Comparison of ENCODE assay signal across 17 cellular contexts in the genomic region with DNA sequence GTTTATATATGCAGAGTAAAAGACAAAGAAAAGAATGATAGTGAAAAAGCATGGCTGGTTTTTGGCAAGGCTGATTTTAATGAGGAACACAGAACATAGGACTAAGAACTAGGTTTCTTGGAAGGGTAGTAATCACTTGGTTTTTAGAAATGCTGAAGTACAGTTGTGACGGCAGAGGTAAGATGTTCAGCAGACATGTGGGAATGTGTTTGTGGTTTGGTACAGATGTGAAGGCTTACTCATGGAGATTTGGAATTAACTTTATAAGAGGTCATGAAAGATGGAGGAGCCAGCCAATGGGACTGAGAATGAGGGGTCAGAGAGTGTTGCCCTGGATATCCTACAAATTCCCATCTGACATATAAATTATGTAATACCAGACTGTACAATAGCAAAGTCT.
A peak's percentile ranks its signal among the peaks of the same experiment; 100 is the strongest.
DNase-seq lines count a peak whose midpoint lies in the region; ATAC-seq and TF ChIP-seq lines count a peak whose summit lies in the region.
"Had no signal": no experiment of that assay in that cellular context is flagged by ENCODE, and none has a peak within 500 bp of the region (broad histone marks: within the 10 kb centered on the region; RNA-seq: fewer than 3 reads in every experiment).

No MANE protein-coding gene starts in this region.

- no peak overlapping the region for H3K27ac ChIP-seq in GM23248
- H3K27ac ChIP-seq in foreskin keratinocyte, result no peak overlapping the region
- no peak overlapping the region for H3K27ac ChIP-seq in left ventricle myocardium inferior (replicated peaks)

- in situ Hi-C loops in GM23248 (cut with MboI), result loop anchor here (25.0 kb wide), 1 partner anchor 412 kb away; no protein-coding TSS in a partner anchor

- no peak overlapping the region for H3K9ac ChIP-seq in GM23248

- no peaks in the 10 kb centered on the region for H3K9me2 ChIP-seq in GM23248 (ENCODE audit: insufficient read depth)

- H2AFZ ChIP-seq in GM23248, result no peak overlapping the region

- TF ChIP-seq CTCF in foreskin keratinocyte (conservative IDR thresholded peaks at IDR 0.05), result no peak
- no peak for TF ChIP-seq CTCF in left ventricle myocardium inferior (IDR thresholded peaks at IDR 0.05; ENCODE audit: borderline replicate concordance)

- intact Hi-C loops in left ventricle myocardium inferior (cut with micrococcal nuclease), result no loop called here

- peaks cover 2% of the 10 kb centered on the region for H3K27me3 ChIP-seq in GM23248 (replicated peaks; ENCODE audit: insufficient read depth)
- peaks cover 7% of the 10 kb centered on the region for H3K27me3 ChIP-seq in foreskin keratinocyte
- no peaks in the 10 kb centered on the region for H3K27me3 ChIP-seq in left ventricle myocardium inferior (ENCODE audit: low read depth)

- H3K4me3 ChIP-seq in GM23248 (no peak overlapping the region), left ventricle myocardium inferior (no peak overlapping the region)
- H3K4me3 ChIP-seq: K562 had no signal

- H3F3A ChIP-seq in GM23248 (ENCODE audit: insufficient read depth), result no peaks in the 10 kb centered on the region

- no peak overlapping the region for H3K4me2 ChIP-seq in GM23248 (ENCODE audit: unreplicated experiment)

- H4K20me1 ChIP-seq in GM23248 (ENCODE audit: insufficient read depth), result no peaks in the 10 kb centered on the region

- H3K4me1 ChIP-seq in GM23248 (ENCODE audit: insufficient read depth) (no peaks in the 10 kb centered on the region), foreskin keratinocyte (no peaks in the 10 kb centered on the region), left ventricle myocardium inferior (no peaks in the 10 kb centered on the region)

- H3K9me3 ChIP-seq in GM23248 (ENCODE audit: low read depth) (no peaks in the 10 kb centered on the region), left ventricle myocardium inferior (replicated peaks) (peaks cover 15% of the 10 kb centered on the region)

- no peaks in the 10 kb centered on the region for H3K79me2 ChIP-seq in GM23248 (ENCODE audit: insufficient read depth)

- peak; percentile 37 for DNase-seq in GM23248
- peak; percentile 42 for DNase-seq in amniotic epithelial cell (ENCODE audit: low read depth)
- peak; percentile 77 for DNase-seq in glomerular visceral epithelial cell (ENCODE audit: extremely low spot score)
- DNase-seq in foreskin keratinocyte, result no peak
- no peak for DNase-seq in left ventricle myocardium inferior
- DNase-seq: ACHN; C1 segment of cervical spinal cord; CD8-positive, alpha-beta T cell; COR-L47; DMS153; DMS79 treated with DMSO at 0.1 percent for 48 hours; EL; Karpas-422 had no signal

- no peak for ATAC-seq in foreskin keratinocyte
- ATAC-seq in GM18873 (IDR thresholded peaks at IDR 0.05; ENCODE audit: low FRiP score, unreplicated experiment), result no peak
- ATAC-seq in HG03095 (IDR thresholded peaks at IDR 0.05; ENCODE audit: unreplicated experiment), result no peak
- ATAC-seq: CD8-positive, alpha-beta T cell; HCT116; K562 had no signal

- WGBS in GM23248 (ENCODE audit: low coverage in 1 of 2, low lambda C conversion rate in 2 of 2, missing lambda C conversion rate in 2 of 2), 2 experiments, result 51 to 63% methylated on average over 1 of the region's 1 CpG

- H3K36me3 ChIP-seq in GM23248 (ENCODE audit: low read depth) (no peaks in the 10 kb centered on the region), left ventricle myocardium inferior (no peaks in the 10 kb centered on the region)

Comparison
In these comparisons a context has a peak if more than half of its experiments do, and no peak if none do; other contexts are left out.
1. DNase-seq: peak in GM23248 (single experiment), amniotic epithelial cell (single experiment) and glomerular visceral epithelial cell (single experiment); none in foreskin keratinocyte (0 of 2) and left ventricle myocardium inferior (single experiment).